In genomic region chr6:133952815-133953633, GRCh38 we compare ENCODE assay signal across 8 cellular contexts. TPM values are rescaled to one million over a fixed set of nuclear protein-coding genes. Genes with fewer than 3 reads are reported as not detected.
A peak's percentile ranks its signal among the peaks of the same experiment; 100 is the strongest.
DNase-seq lines count a peak whose midpoint lies in the region; ATAC-seq and TF ChIP-seq lines count a peak whose summit lies in the region.

TBPL1 (plus strand) TSS chr6:133953224; CDS start chr6:133980126, 26,902 bp downstream.

- H3K9me3 ChIP-seq in SU-DHL-6 (ENCODE audit: insufficient read depth, low read length): no peaks in the 10 kb centered on the region
- H3K9me3 ChIP-seq in ovary: no peaks in the 10 kb centered on the region
- no peaks in the 10 kb centered on the region for H3K9me3 ChIP-seq in thyroid gland

- peak; percentile 98 for DNase-seq in GM12865 (ENCODE audit: low read depth)
- peak; percentile 97 for DNase-seq in NCI-H1105 treated with DMSO at 0.1 percent for 48 hours (lab: John Stamatoyannopoulos, UW)
- DNase-seq in activated naive CD8-positive, alpha-beta T cell treated with anti-CD3 and anti-CD28 coated beads, Interleukin-2, amount 10 ng/mL, durations not matched to agents 7 days and 5 days: peak; percentile 84
- peak; percentile 96 for DNase-seq in Right ventricle myocardium inferior (ENCODE audit: missing footprints)
- DNase-seq in ovary: peak; percentile 94 to 97 (median 96)
- peak; percentile 95 to 96 for DNase-seq in thyroid gland

- H2AFZ ChIP-seq in SU-DHL-6 (ENCODE audit: low read depth, low read length, severe bottlenecking): peak within 1 kb of the TSS; percentile 89

- TF ChIP-seq EP300 in ovary (IDR thresholded peaks at IDR 0.05): no peak

- no peaks in the 10 kb centered on the region for H3K9me3 Mint-ChIP-seq in activated naive CD8-positive, alpha-beta T cell treated with anti-CD3 and anti-CD28 coated beads, Interleukin-2, amount 10 ng/mL, durations not matched to agents 7 days and 5 days

- H3K27ac Mint-ChIP-seq in activated naive CD8-positive, alpha-beta T cell treated with anti-CD3 and anti-CD28 coated beads, Interleukin-2, amount 10 ng/mL, durations not matched to agents 7 days and 5 days: peak within 1 kb of the TSS; percentile 88

- H3F3A ChIP-seq in SU-DHL-6 (ENCODE audit: insufficient read depth): peaks cover 8% of the 10 kb centered on the region; the same call in 1 of the 2 replicates

- H3K27me3 ChIP-seq in SU-DHL-6 (ENCODE audit: low read length) (no peaks in the 10 kb centered on the region), ovary (no peaks in the 10 kb centered on the region), thyroid gland (no peaks in the 10 kb centered on the region)

- no peaks in the 10 kb centered on the region for H3K27me3 Mint-ChIP-seq in activated naive CD8-positive, alpha-beta T cell treated with anti-CD3 and anti-CD28 coated beads, Interleukin-2, amount 10 ng/mL, durations not matched to agents 7 days and 5 days

- TF ChIP-seq POLR2A in ovary (IDR thresholded peaks at IDR 0.05) (peak; percentile 69), thyroid gland (IDR thresholded peaks at IDR 0.05) (peak in 1 of 2 donors; percentile 71)

- H3K27ac ChIP-seq in SU-DHL-6 (ENCODE audit: low read depth, low read length): peak within 1 kb of the TSS; percentile 84
- H3K27ac ChIP-seq in ovary: peak within 1 kb of the TSS; percentile 95 to 98
- H3K27ac ChIP-seq in thyroid gland: peak within 1 kb of the TSS; percentile 90 to 95 (median 93)

- peak within 1 kb of the TSS; percentile 92 for H3K4me3 ChIP-seq in GM12865 (ENCODE audit: low read depth, low read length)
- H3K4me3 ChIP-seq in SU-DHL-6 (ENCODE audit: insufficient read depth, low read length, poor library complexity, severe bottlenecking): peak within 1 kb of the TSS; percentile 93
- H3K4me3 ChIP-seq in ovary: peak within 1 kb of the TSS; percentile 91
- peak within 1 kb of the TSS; percentile 87 to 89 (median 88) for H3K4me3 ChIP-seq in thyroid gland (replicated peaks in 1 of 3)

- intact Hi-C loops in Right ventricle myocardium inferior (cut with DNase I): loop anchor here (2.0 to 5.0 kb wide), 3 partner anchors 20 to 1141 kb away; partner anchors contain the start of gene RPS12
- intact Hi-C loops in ovary (cut with DNase I): no loop called here
- intact Hi-C loops in thyroid gland (cut with DNase I): no loop called here

- peaks cover 50% of the 10 kb centered on the region for H3K79me2 ChIP-seq in SU-DHL-6 (ENCODE audit: insufficient read depth, low read length)

- no peaks in the 10 kb centered on the region for H3K9me2 ChIP-seq in SU-DHL-6 (replicated peaks; ENCODE audit: insufficient read depth, low read length)

- H3K4me1 ChIP-seq in ovary (ENCODE audit: insufficient read depth) (peaks cover 5% of the 10 kb centered on the region), thyroid gland (peaks cover 22 to 29% of the 10 kb centered on the region in 2 donors)

- peak within 1 kb of the TSS; percentile 98 for H3K4me2 ChIP-seq in SU-DHL-6 (ENCODE audit: low read depth, low read length, poor library complexity, severe bottlenecking)

- TF ChIP-seq CTCF in GM12865 (IDR thresholded peaks at IDR 0.05; ENCODE audit: insufficient read depth, low read depth, low read length, missing control alignments): no peak
- TF ChIP-seq CTCF in SU-DHL-6 (IDR thresholded peaks at IDR 0.05; ENCODE audit: insufficient read depth, low read length, poor library complexity, severe bottlenecking): no peak
- TF ChIP-seq CTCF in ovary (IDR thresholded peaks at IDR 0.05): no peak
- no peak for TF ChIP-seq CTCF in thyroid gland (IDR thresholded peaks at IDR 0.05)

- H3K9ac ChIP-seq in SU-DHL-6 (ENCODE audit: low read length): peak within 1 kb of the TSS; percentile 92

- peak within 1 kb of the TSS; percentile 88 for H3K4me3 Mint-ChIP-seq in activated naive CD8-positive, alpha-beta T cell treated with anti-CD3 and anti-CD28 coated beads, Interleukin-2, amount 10 ng/mL, durations not matched to agents 7 days and 5 days

- peaks cover 32% of the 10 kb centered on the region for H3K4me1 Mint-ChIP-seq in activated naive CD8-positive, alpha-beta T cell treated with anti-CD3 and anti-CD28 coated beads, Interleukin-2, amount 10 ng/mL, durations not matched to agents 7 days and 5 days

- POLR2A ChIA-PET in activated naive CD8-positive, alpha-beta T cell treated with anti-CD3 and anti-CD28 coated beads, Interleukin-2, amount 10 ng/mL, durations not matched to agents 7 days and 5 days (lab: Charles Lee): interaction anchor here (0.5 to 1.9 kb wide), 4 partner anchors 13 to 110 kb away, joined by 3 to 7 read pairs (median 3); no protein-coding TSS in a partner anchor

- peaks cover 8% of the 10 kb centered on the region for H3K36me3 Mint-ChIP-seq in activated naive CD8-positive, alpha-beta T cell treated with anti-CD3 and anti-CD28 coated beads, Interleukin-2, amount 10 ng/mL, durations not matched to agents 7 days and 5 days

- ATAC-seq in HG02678 (IDR thresholded peaks at IDR 0.05; ENCODE audit: unreplicated experiment) (peak; percentile 86), Right ventricle myocardium inferior (peak; percentile 98)
- ATAC-seq in activated naive CD8-positive, alpha-beta T cell treated with anti-CD3 and anti-CD28 coated beads, Interleukin-2, amount 10 ng/mL, durations not matched to agents 7 days and 5 days (ENCODE audit: low read depth): peak; percentile 89

- peaks cover 33% of the 10 kb centered on the region; the same call in 1 of the 2 replicates for H4K20me1 ChIP-seq in SU-DHL-6 (ENCODE audit: low read depth, low read length)

- H3K36me3 ChIP-seq in SU-DHL-6 (ENCODE audit: low read length): no peaks in the 10 kb centered on the region
- H3K36me3 ChIP-seq in ovary: no peaks in the 10 kb centered on the region
- H3K36me3 ChIP-seq in thyroid gland: no peaks in the 10 kb centered on the region

- WGBS in ovary, 3 donors: 1% methylated on average over 60 to 64 of the region's 64 CpGs
- WGBS in thyroid gland, 2 donors: 1% methylated on average over 42 to 53 of the region's 64 CpGs

RNA-seq across cellular contexts. Expression of gene TBPL1, which starts in this region (rescaled TPM):
- 10 to 100 TPM; 28.5 to 30.6 TPM for total RNA-seq in activated naive CD8-positive, alpha-beta T cell treated with anti-CD3 and anti-CD28 coated beads, Interleukin-2, amount 10 ng/mL, durations not matched to agents 7 days and 5 days
- total RNA-seq in Right ventricle myocardium inferior (14.5 TPM), ovary (10 to 100 TPM; 13.3 to 25.2 (median 18.6) TPM), thyroid gland (10 to 100 TPM; 12.1 to 57.9 (median 17.0) TPM)
- 10 to 100 TPM; 20.6 to 24.1 TPM for polyA plus RNA-seq in ovary

Comparison
In these comparisons a context has a peak if more than half of its experiments do, and no peak if none do; other contexts are left out.
1. Peak in every context shown above with its lines: DNase-seq, ATAC-seq, H3K4me3 ChIP-seq and H3K27ac ChIP-seq.